ENCODE assay signal across 8 cellular contexts in genomic region chr6:44234101-44235090, GRCh38. TPM values are rescaled to one million over a fixed set of nuclear protein-coding genes. Genes with fewer than 3 reads are reported as not detected.
DNase-seq lines count a peak whose midpoint lies in the region; ATAC-seq, FAIRE-seq and TF ChIP-seq lines count a peak whose summit lies in the region.

No MANE protein-coding gene starts in this region.

- FAIRE-seq in frontal cortex (lab: Jason Lieb, UNC), result no peak

- H3K4me3 ChIP-seq in ovary, result no peak overlapping the region

- no peak for DNase-seq in CD4-positive, alpha-beta T cell
- peak; percentile 70 for DNase-seq in HT1080 (ENCODE audit: low read depth)
- DNase-seq in frontal cortex (ENCODE audit: low spot score in 2 of 2), result peak; percentile 79 to 82
- peak; percentile 74 to 87 (median 84) for DNase-seq in ovary
- DNase-seq in activated CD4-positive, CD25-positive, alpha-beta regulatory T cell treated with anti-CD3 and anti-CD28 coated beads, Interleukin-2, amount 50 U/mL, for 72 hours, result no peak

- no peaks in the 10 kb centered on the region for H3K9me3 ChIP-seq in CD4-positive, alpha-beta T cell (ENCODE audit: control insufficient read depth, low read length)
- no peaks in the 10 kb centered on the region for H3K9me3 ChIP-seq in ovary

- CTCF ChIA-PET in CD4-positive, alpha-beta T cell (lab: Charles Lee), result interaction anchor here (1.0 to 1.5 kb wide), 2 partner anchors 11 to 78 kb away, joined by 3 to 4 read pairs; partner anchors contain the start of genes AARS2 and SLC29A1

- no peaks in the 10 kb centered on the region for H3K27me3 ChIP-seq in CD4-positive, alpha-beta T cell (ENCODE audit: control insufficient read depth, insufficient read depth, low read length)
- no peaks in the 10 kb centered on the region for H3K27me3 ChIP-seq in ovary

- H3K36me3 Mint-ChIP-seq in CD4-positive, alpha-beta T cell (ENCODE audit: low read depth), result no peaks in the 10 kb centered on the region

- no peaks in the 10 kb centered on the region for H3K27me3 Mint-ChIP-seq in CD4-positive, alpha-beta T cell

- TF ChIP-seq POLR2A in ovary (IDR thresholded peaks at IDR 0.05), result no peak

- H3K9me3 Mint-ChIP-seq in CD4-positive, alpha-beta T cell, result no peaks in the 10 kb centered on the region

- no peak for ATAC-seq in CD4-positive, alpha-beta T cell (ENCODE audit: poor library complexity)
- ATAC-seq in HG03139 (IDR thresholded peaks at IDR 0.05; ENCODE audit: unreplicated experiment) (no peak), HG02885 (IDR thresholded peaks at IDR 0.05; ENCODE audit: poor library complexity, unreplicated experiment) (no peak)

- intact Hi-C loops in CD4-positive, alpha-beta T cell (cut with DNase I, micrococcal nuclease), result loop anchor here in 1 of 2 experiments (5.0 kb wide), 1 partner anchor 137 kb away; no protein-coding TSS in a partner anchor
- intact Hi-C loops in ovary (cut with DNase I), result loop anchor here (5.0 kb wide), 2 partner anchors 62 to 132 kb away; no protein-coding TSS in a partner anchor

- peaks cover 8% of the 10 kb centered on the region for H3K4me1 Mint-ChIP-seq in CD4-positive, alpha-beta T cell (ENCODE audit: low read depth)

- H3K27ac Mint-ChIP-seq in CD4-positive, alpha-beta T cell, result no peak overlapping the region

- peak; percentile 22 for TF ChIP-seq CTCF in CD4-positive, alpha-beta T cell (IDR thresholded peaks at IDR 0.05)
- peak; percentile 83 for TF ChIP-seq CTCF in VCaP (conservative IDR thresholded peaks at IDR 0.05)
- TF ChIP-seq CTCF in ovary (IDR thresholded peaks at IDR 0.05), result peak; percentile 69 to 74 (median 71)

- no peaks in the 10 kb centered on the region for H3K36me3 ChIP-seq in ovary

- WGBS in ovary, 3 donors, result 6 to 11% (median 10%) methylated on average over 6 of the region's 6 CpGs

- POLR2A ChIA-PET in CD4-positive, alpha-beta T cell (lab: Charles Lee), result interaction anchor here (4.4 kb wide), 1 partner anchor 12 kb away, joined by 65 read pairs; the partner anchor contains the start of gene HSP90AB1

- H3K4me3 Mint-ChIP-seq in CD4-positive, alpha-beta T cell, result no peak overlapping the region

- H3K27ac ChIP-seq in CD4-positive, alpha-beta T cell (ENCODE audit: low read depth, low read length), result no peak overlapping the region
- H3K27ac ChIP-seq in VCaP (peak overlapping the region; percentile 74), ovary (peak overlapping the region; percentile 37 to 48)

- no peak for TF ChIP-seq EP300 in ovary (IDR thresholded peaks at IDR 0.05)

- peaks cover 10% of the 10 kb centered on the region for H3K4me1 ChIP-seq in ovary (ENCODE audit: insufficient read depth)

RNA-seq across cellular contexts. Expression of gene SLC29A1, which starts 11.0 kb away (rescaled TPM):
- 1 to 10 TPM in 1 of 2 experiments, under 1 TPM in 1; 0.67 to 1.3 TPM for total RNA-seq in CD4-positive, alpha-beta T cell
- total RNA-seq in HT1080 (2014; rRNA removed; shearing (Covaris generic)), result 55.2 and 78.8 TPM in 2 replicates
- polyA plus RNA-seq in HT1080 (2015; cell fraction: cytosol; rRNA removed), result 53.9 and 62.8 TPM in 2 replicates
- polyA plus RNA-seq in HT1080 (2015; cell fraction: nucleus; rRNA removed), result 128 and 144 TPM in 2 replicates
- total RNA-seq in frontal cortex (3.7 TPM), ovary (10 to 100 TPM; 11.2 to 35.4 (median 30.2) TPM)
- polyA plus RNA-seq in ovary, result 10 to 100 TPM; 24.8 to 54.0 TPM

RNA-seq across cellular contexts. Expression of gene HSP90AB1, which starts 12.5 kb away (rescaled TPM):
- total RNA-seq in CD4-positive, alpha-beta T cell, result 100 to 1,000 TPM; 401 to 405 TPM
- 1,711 and 1,925 TPM in 2 replicates for total RNA-seq in HT1080 (2014; rRNA removed; shearing (Covaris generic))
- polyA plus RNA-seq in HT1080 (2015; cell fraction: cytosol; rRNA removed), result 1,157 and 1,362 TPM in 2 replicates
- 2,491 and 2,674 TPM in 2 replicates for polyA plus RNA-seq in HT1080 (2015; cell fraction: nucleus; rRNA removed)
- total RNA-seq in frontal cortex (463 TPM), ovary (1,000 to 10,000 TPM in 6 of 7 donors, 100 to 1,000 TPM in 1; 820 to 1,796 (median 1,051) TPM)
- 1,000 to 10,000 TPM in 1 of 2 donors, 100 to 1,000 TPM in 1; 972 to 1,905 TPM for polyA plus RNA-seq in ovary

RNA-seq across cellular contexts. Expression of gene MYMX, which starts 17.7 kb away (rescaled TPM):
- not detected for total RNA-seq in CD4-positive, alpha-beta T cell
- total RNA-seq in HT1080 (2014; rRNA removed; shearing (Covaris generic)), result not detected in 2 replicates
- polyA plus RNA-seq in HT1080 (2015; cell fraction: cytosol; rRNA removed), result not detected in 2 replicates
- not detected in 2 replicates for polyA plus RNA-seq in HT1080 (2015; cell fraction: nucleus; rRNA removed)
- total RNA-seq in frontal cortex (not detected), ovary (under 1 TPM in 2 of 7 donors, not detected in 5; 0.43 to 0.50 TPM)
- polyA plus RNA-seq in ovary, result under 1 TPM; 0.40 to 0.42 TPM

RNA-seq across cellular contexts. Expression of gene SLC35B2, which starts 22.9 kb away (rescaled TPM):
- 1 to 10 TPM; 6.4 to 7.0 TPM for total RNA-seq in CD4-positive, alpha-beta T cell
- total RNA-seq in HT1080 (2014; rRNA removed; shearing (Covaris generic)), result 123 and 127 TPM in 2 replicates
- 122 and 140 TPM in 2 replicates for polyA plus RNA-seq in HT1080 (2015; cell fraction: cytosol; rRNA removed)
- polyA plus RNA-seq in HT1080 (2015; cell fraction: nucleus; rRNA removed), result 89.5 and 94.0 TPM in 2 replicates
- total RNA-seq in frontal cortex (32.2 TPM), ovary (10 to 100 TPM; 19.7 to 41.0 (median 29.7) TPM)
- 10 to 100 TPM; 21.0 to 23.9 TPM for polyA plus RNA-seq in ovary

RNA-seq across cellular contexts. Expression of gene NFKBIE, which starts 31.0 kb away (rescaled TPM):
- 10 to 100 TPM; 43.0 to 43.1 TPM for total RNA-seq in CD4-positive, alpha-beta T cell
- total RNA-seq in HT1080 (2014; rRNA removed; shearing (Covaris generic)), result 11.4 and 12.5 TPM in 2 replicates
- 7.2 and 8.5 TPM in 2 replicates for polyA plus RNA-seq in HT1080 (2015; cell fraction: cytosol; rRNA removed)
- 4.8 and 5.2 TPM in 2 replicates for polyA plus RNA-seq in HT1080 (2015; cell fraction: nucleus; rRNA removed)
- 8.2 TPM for total RNA-seq in frontal cortex
- 10 to 100 TPM in 2 of 7 donors, 1 to 10 TPM in 5; 2.8 to 93.6 (median 4.9) TPM for total RNA-seq in ovary
- 1 to 10 TPM; 2.7 to 6.8 TPM for polyA plus RNA-seq in ovary

Comparison
In these comparisons a context has a peak if more than half of its experiments do, and no peak if none do; other contexts are left out.
1. DNase-seq: peak in HT1080 (single experiment), frontal cortex (2 of 2) and ovary (5 of 5); none in CD4-positive, alpha-beta T cell (0 of 10) and activated CD4-positive, CD25-positive, alpha-beta regulatory T cell treated with anti-CD3 and anti-CD28 coated beads, Interleukin-2, amount 50 U/mL, for 72 hours (single experiment).
2. CTCF ChIP-seq: peak in every context shown above with its lines; median percentile 83 in VCaP; 71 in ovary; 22 in CD4-positive, alpha-beta T cell.